ENCODE assay signal across 15 cellular contexts in genomic region chr7:149644754-149645153, GRCh38.
DNase-seq lines count a peak whose midpoint lies in the region; ATAC-seq, FAIRE-seq and TF ChIP-seq lines count a peak whose summit lies in the region.
"Had no signal": no experiment of that assay in that cellular context is flagged by ENCODE, and none has a peak within 500 bp of the region (broad histone marks: within the 10 kb centered on the region; RNA-seq: fewer than 3 reads in every experiment).

No MANE protein-coding gene starts in this region.

- H3K9me3 ChIP-seq in right atrium auricular region (no peaks in the 10 kb centered on the region), heart left ventricle (no peaks in the 10 kb centered on the region), pancreas (no peaks in the 10 kb centered on the region)

- H3K27me3 ChIP-seq in right atrium auricular region (no peaks in the 10 kb centered on the region), heart left ventricle (no peaks in the 10 kb centered on the region), pancreas (no peaks in the 10 kb centered on the region)

- FAIRE-seq in pancreas (lab: Jason Lieb, UNC), result no peak
- FAIRE-seq: GM12878, GM18507, HTR-8/SVneo had no signal

- TF ChIP-seq POLR2A in heart left ventricle (IDR thresholded peaks at IDR 0.05), result no peak

- H3K36me3 ChIP-seq in right atrium auricular region, result no peaks in the 10 kb centered on the region
- H3K36me3 ChIP-seq in heart left ventricle, result no peaks in the 10 kb centered on the region
- no peaks in the 10 kb centered on the region for H3K36me3 ChIP-seq in pancreas

- ATAC-seq in heart left ventricle (no peak), pancreas (peak in 3 of 4 donors; percentile 25 to 71 (median 66))
- ATAC-seq: GM12878 had no signal

- intact Hi-C loops in heart left ventricle (cut with DNase I) (no loop called here), pancreas (cut with DNase I) (no loop called here)

- H3K4me1 ChIP-seq in right atrium auricular region, result no peaks in the 10 kb centered on the region
- no peaks in the 10 kb centered on the region for H3K4me1 ChIP-seq in heart left ventricle
- H3K4me1 ChIP-seq in pancreas, result no peaks in the 10 kb centered on the region

- TF ChIP-seq CTCF in right atrium auricular region (IDR thresholded peaks at IDR 0.05) (no peak), heart left ventricle (IDR thresholded peaks at IDR 0.05) (no peak), epithelial cell of esophagus (IDR thresholded peaks at IDR 0.05; ENCODE audit: insufficient read depth, low read depth, low read length, missing control alignments) (no peak), pancreas (IDR thresholded peaks at IDR 0.05) (no peak)

- H3K4me3 ChIP-seq in right atrium auricular region (no peak overlapping the region), heart left ventricle (no peak overlapping the region), epithelial cell of esophagus (ENCODE audit: low read length) (no peak overlapping the region), pancreas (no peak overlapping the region)
- H3K4me3 ChIP-seq: GM12878 had no signal

- H3K27ac ChIP-seq in right atrium auricular region (no peak overlapping the region), heart left ventricle (no peak overlapping the region), pancreas (peak overlapping the region in 2 of 4 donors; percentile 15 to 17)

- 57 to 75% (median 71%) methylated on average over 4 of the region's 4 CpGs for WGBS in heart left ventricle, 4 donors
- 27% methylated on average over 4 of the region's 4 CpGs for WGBS in pancreas, 2 donors

- peak; percentile 36 for DNase-seq in right atrium auricular region (ENCODE audit: low spot score)
- no peak for DNase-seq in heart left ventricle
- DNase-seq in epithelial cell of esophagus (ENCODE audit: low read depth), result peak; percentile 29
- no peak for DNase-seq in pancreas
- no peak for DNase-seq in stimulated activated CD4-positive, alpha-beta T cell treated with anti-CD3 and anti-CD28 coated beads, Interleukin-15, amount 100 ng/mL, for 24 hours
- no peak for DNase-seq in activated CD4-positive, alpha-beta T cell treated with anti-CD3 and anti-CD28 coated beads for 1 hour
- no peak for DNase-seq in SIG-M5 (lab: John Stamatoyannopoulos, UW)
- DNase-seq: ACHN, C1 segment of cervical spinal cord, DMS79, HCEC 1CT, HFFc6 had no signal

Comparison
In these comparisons a context has a peak if more than half of its experiments do, and no peak if none do; other contexts are left out.
1. DNase-seq: peak in right atrium auricular region (single experiment) and epithelial cell of esophagus (single experiment); none in heart left ventricle (0 of 5), pancreas (0 of 6), stimulated activated CD4-positive, alpha-beta T cell treated with anti-CD3 and anti-CD28 coated beads, Interleukin-15, amount 100 ng/mL, for 24 hours (single experiment), activated CD4-positive, alpha-beta T cell treated with anti-CD3 and anti-CD28 coated beads for 1 hour (single experiment) and SIG-M5 (single experiment).
2. ATAC-seq: peak in pancreas (3 of 4); none in heart left ventricle (0 of 4).